In genomic region chr19:12400618-12401502, GRCh38 we compare ENCODE assay signal across 1 cellular context.
TF ChIP-seq lines count a peak whose summit lies in the region.

Gene ZNF799 (minus strand): TSS chr19:12401271. CDS start chr19:12401070, 201 bp downstream.

TF ChIP-seq in K562, 482 proteins besides CTCF, POLR2A, EP300 and RAD21 (continued from another document):
- TF ChIP-seq ATF3 (IDR thresholded peaks at IDR 0.05): no peak
- TF ChIP-seq ATF3 (CRISPR knock-in tag; conservative IDR thresholded peaks at IDR 0.05): 0 out of 2 replicates have a peak, but pooled peaks have one; percentile 36
- no peak for TF ChIP-seq ZNF133 (CRISPR knock-in tag; IDR thresholded peaks at IDR 0.05)
- no peak for TF ChIP-seq HDGF (IDR thresholded peaks at IDR 0.05)
- peak; percentile 16; the same call in 1 of the 2 replicates for TF ChIP-seq MAX (CRISPR knock-in tag; IDR thresholded peaks at IDR 0.05)
- TF ChIP-seq KAT2B (IDR thresholded peaks at IDR 0.05; ENCODE audit: low read depth, low read length): no peak
- no peak for TF ChIP-seq KLF10 (CRISPR knock-in tag; IDR thresholded peaks at IDR 0.05)
- TF ChIP-seq HOXB6 (CRISPR knock-in tag; IDR thresholded peaks at IDR 0.05; ENCODE audit: borderline replicate concordance): no peak
- TF ChIP-seq FOXM1 (IDR thresholded peaks at IDR 0.05; ENCODE audit: low read depth): no peak
- no peak for TF ChIP-seq FOXM1 (CRISPR knock-in tag; IDR thresholded peaks at IDR 0.05; ENCODE audit: low read depth)
- no peak for TF ChIP-seq BACH1 (tag; IDR thresholded peaks at IDR 0.05)
- no peak for TF ChIP-seq CEBPB (tag; IDR thresholded peaks at IDR 0.05)
- TF ChIP-seq HDAC6 (IDR thresholded peaks at IDR 0.05; ENCODE audit: low read depth, low read length): no peak
- TF ChIP-seq TAF9B (IDR thresholded peaks at IDR 0.05; ENCODE audit: partially characterized antibody): no peak
- no peak for TF ChIP-seq DLX4 (CRISPR knock-in tag; IDR thresholded peaks at IDR 0.05)
- TF ChIP-seq FOXK2 (conservative IDR thresholded peaks at IDR 0.05 in 1 of 2, IDR thresholded peaks at IDR 0.05 in 1 of 2; ENCODE audit: low read depth in 2 of 2): no peak
